Comparison of ENCODE assay signal across 16 cellular contexts in the genomic region with DNA sequence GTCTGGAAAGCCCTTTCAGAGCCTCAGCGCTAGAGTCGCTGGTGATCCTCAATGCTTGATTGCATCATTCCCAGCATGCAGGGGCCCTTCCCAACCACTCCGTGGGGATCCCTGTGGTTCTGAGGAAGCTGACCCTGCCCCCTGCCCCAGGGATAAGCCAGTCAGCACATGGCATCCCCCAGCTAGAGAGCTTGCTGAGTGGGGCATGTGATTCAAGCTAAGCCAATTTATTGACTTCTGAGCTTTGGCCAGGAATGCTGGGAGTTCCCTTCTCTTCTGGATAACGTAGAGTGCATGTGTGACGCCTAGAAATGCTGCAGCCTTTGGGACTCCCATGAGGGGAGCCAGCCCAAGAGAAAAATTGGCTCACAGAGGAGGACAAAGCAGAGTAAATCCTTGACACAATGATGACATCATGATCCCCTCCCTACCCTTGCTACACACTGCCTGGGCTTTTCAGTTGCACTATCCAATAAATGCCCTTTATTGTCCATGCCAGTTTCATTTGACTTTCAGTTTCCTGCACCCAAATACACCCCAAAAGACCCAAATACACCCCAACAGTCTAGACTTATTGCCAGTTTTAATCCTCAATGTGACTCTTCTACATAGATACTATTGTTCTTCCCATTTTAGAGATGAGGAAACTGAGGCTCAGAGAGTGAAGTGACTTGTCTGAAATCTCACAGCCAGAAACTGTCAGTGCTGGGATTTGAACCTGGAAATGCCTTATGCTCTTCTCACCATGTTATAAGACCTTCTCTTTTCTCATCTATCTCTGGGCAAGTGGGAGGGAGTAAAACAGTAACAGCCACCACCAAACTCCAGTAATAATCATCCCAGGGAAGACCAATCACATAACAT. TPM values are rescaled to one million over a fixed set of nuclear protein-coding genes. Genes with fewer than 3 reads are reported as not detected.
A peak's percentile ranks its signal among the peaks of the same experiment; 100 is the strongest.
DNase-seq lines count a peak whose midpoint lies in the region; ATAC-seq, FAIRE-seq and TF ChIP-seq lines count a peak whose summit lies in the region.
"Had no signal": no experiment of that assay in that cellular context is flagged by ENCODE, and none has a peak within 500 bp of the region (broad histone marks: within the 10 kb centered on the region; RNA-seq: fewer than 3 reads in every experiment).

No MANE protein-coding gene starts in this region.

- H4K20me1 ChIP-seq in H1 (replicated peaks in 1 of 2; ENCODE audit: control insufficient read depth in 1 of 2, insufficient read depth in 2 of 2, low read length in 2 of 2) (no peaks in the 10 kb centered on the region), HepG2 (ENCODE audit: insufficient read depth, low read length) (no peaks in the 10 kb centered on the region)

- in situ Hi-C loops in HepG2 (cut with HindIII; ENCODE audit: extremely low pct_ligation_motif_present, low pct_unique_long_range_greater_than_20kb) = no loop called here

- peak overlapping the region; percentile 19 for H3K4ac ChIP-seq in H1 (replicated peaks; ENCODE audit: insufficient read length, low read depth, low read length)

- H3K18ac ChIP-seq in H1 (ENCODE audit: extremely low read depth, low read length) = peak overlapping the region; percentile 28; the same call in 1 of the 2 replicates

- CTCF ChIA-PET in H1 (lab: Charles Lee; ENCODE audit: partially characterized antibody) (interaction anchor here (1.0 to 5.4 kb wide), 10 partner anchors 12 to 114 kb away, joined by 3 to 19 read pairs (median 6); a partner anchor contains a TSS), HepG2 (lab: Yijun Ruan, JAX; ENCODE audit: low intra/inter-chr PET ratio, low total read pairs) (no interaction called here)

- no peak overlapping the region for H2BK120ac ChIP-seq in H1 (replicated peaks; ENCODE audit: low read depth, low read length)

- H3K27me3 ChIP-seq in H1 (replicated peaks in 1 of 4; ENCODE audit: control insufficient read depth in 3 of 4, extremely low read depth in 1 of 4, insufficient read depth in 3 of 4, low read length in 3 of 4) (no peaks in the 10 kb centered on the region; a peak in 1 of 7 replicates), HepG2 (ENCODE audit: control insufficient read depth in 1 of 2, insufficient read depth in 2 of 2, low read length in 2 of 2) (no peaks in the 10 kb centered on the region; a peak in 1 of 5 replicates), stomach (peaks cover 0 to 34% (median 0%) of the 10 kb centered on the region in 3 donors)

- H3K27ac ChIP-seq in H1 (ENCODE audit: low read depth, low read length) (no peak overlapping the region), HepG2 (ENCODE audit: extremely low read length, insufficient read depth, low read length) (no peak overlapping the region), stomach (peak overlapping the region in 4 of 5 donors; percentile 55 to 84 (median 68))

- no peak overlapping the region for H2BK20ac ChIP-seq in H1 (ENCODE audit: low read length)

- H3K4me1 ChIP-seq in H1 (replicated peaks in 1 of 4; ENCODE audit: control insufficient read depth in 3 of 4, insufficient read depth in 4 of 4, low read length in 3 of 4) = peaks cover 14 to 29% (median 17%) of the 10 kb centered on the region in 4 experiments
- H3K4me1 ChIP-seq in HepG2 (ENCODE audit: insufficient read depth, low read length) = peaks cover 13% of the 10 kb centered on the region
- H3K4me1 ChIP-seq in stomach = peaks cover 0 to 66% (median 45%) of the 10 kb centered on the region in 4 donors

- TF ChIP-seq EP300 in H1 (IDR thresholded peaks at IDR 0.05; ENCODE audit: borderline replicate concordance in 1 of 2, low read depth in 2 of 2, low read length in 2 of 2) = no peak
- no peak for TF ChIP-seq EP300 in HepG2 (IDR thresholded peaks at IDR 0.05; ENCODE audit: low read depth in 2 of 2, low read length in 2 of 2)
- no peak for TF ChIP-seq EP300 in HepG2 (CRISPR knock-in tag; IDR thresholded peaks at IDR 0.05; ENCODE audit: borderline replicate concordance)
- TF ChIP-seq EP300 in stomach (IDR thresholded peaks at IDR 0.05) = no peak

- TF ChIP-seq CTCF in H1 (IDR thresholded peaks at IDR 0.05; ENCODE audit: control extremely low read depth in 1 of 3, insufficient read depth in 1 of 3, low read depth in 1 of 3, low read length in 3 of 3) (no peak), HepG2 (CRISPR knock-in tag; IDR thresholded peaks at IDR 0.05) (no peak), stomach (IDR thresholded peaks at IDR 0.05) (no peak)

- TF ChIP-seq RAD21 in H1 (IDR thresholded peaks at IDR 0.05 in 1 of 2, conservative IDR thresholded peaks at IDR 0.05 in 1 of 2; ENCODE audit: low read depth in 2 of 2, low read length in 2 of 2) (no peak), HepG2 (CRISPR knock-in tag; IDR thresholded peaks at IDR 0.05) (no peak)

- TF ChIP-seq POLR2A in H1 (IDR thresholded peaks at IDR 0.05; ENCODE audit: control extremely low read depth in 1 of 2, low read depth in 2 of 2, low read length in 2 of 2) (no peak), HepG2 (IDR thresholded peaks at IDR 0.05; ENCODE audit: insufficient read depth in 1 of 2, low read depth in 2 of 2, low read length in 2 of 2) (no peak), stomach (IDR thresholded peaks at IDR 0.05) (no peak)

- ATAC-seq in HepG2 = no peak
- ATAC-seq: activated CD4-positive, alpha-beta T cell treated with anti-CD3 and anti-CD28 coated beads for 36 hours; activated T-helper 17 cell treated with anti-CD3 and anti-CD28 coated beads, Interleukin-2, amount 50 U/mL, for 72 hours; natural killer cell treated with Interleukin-12 subunit alpha and Interleukin-12 subunit beta and Interleukin-15 and Interleukin-18, amount 100 ng/mL, for 72 hours had no signal

- POLR2A ChIA-PET in H1 (lab: Charles Lee; ENCODE audit: partially characterized antibody) (interaction anchor here (0.7 to 1.5 kb wide), 4 partner anchors 14 to 35 kb away, joined by 3 to 4 read pairs (median 3); a partner anchor contains a TSS), HepG2 (lab: Yijun Ruan, JAX) (no interaction called here)

- no peak overlapping the region for H3K23ac ChIP-seq in H1 (ENCODE audit: insufficient read length)

- intact Hi-C loops in HepG2 (cut with micrococcal nuclease; ENCODE audit: unreplicated experiment) = no loop called here
- intact Hi-C loops in stomach (cut with DNase I; ENCODE audit: low total_unique reads) = no loop called here

- H4K91ac ChIP-seq in H1 (replicated peaks; ENCODE audit: insufficient read length, low read length) = peak overlapping the region; percentile 18

- H2BK5ac ChIP-seq in H1 (ENCODE audit: low read depth, low read length) = peak overlapping the region; percentile 67; the same call in 1 of the 2 replicates

- H3K56ac ChIP-seq in H1 (replicated peaks; ENCODE audit: insufficient read length, low read depth, low read length) = no peak overlapping the region

- H3K79me1 ChIP-seq in H1 (ENCODE audit: low read depth, low read length) = no peaks in the 10 kb centered on the region

- H3K4me2 ChIP-seq in H1 (ENCODE audit: insufficient read depth in 1 of 2, low read depth in 2 of 2, low read length in 2 of 2) = no peak overlapping the region; a peak in 1 of 4 replicates
- no peak overlapping the region for H3K4me2 ChIP-seq in HepG2 (ENCODE audit: low read depth, low read length)

- WGBS in H1 (ENCODE audit: extremely low coverage in 1 of 2, insufficient coverage in 1 of 2, insufficient read length in 1 of 2, insufficient replicate concordance in 2 of 2, low coverage in 1 of 2, low lambda C conversion rate in 2 of 2, missing lambda C conversion rate in 1 of 2), 2 experiments = 64% methylated on average over 5 of the region's 5 CpGs; no CpG with 5 or more reads in 1 of the 2 experiments
- WGBS in HepG2 (ENCODE audit: low lambda C conversion rate) = 40% methylated on average over 5 of the region's 5 CpGs
- 43 to 55% (median 49%) methylated on average over 5 of the region's 5 CpGs for WGBS in stomach, 5 donors

- BruUV-seq in HepG2 (replicated peaks; lab: Mats Ljungman, UMichigan) = no TSS peak

- H3K36me3 ChIP-seq in H1 (ENCODE audit: control insufficient read depth in 2 of 4, insufficient read depth in 4 of 4, low read length in 3 of 4) (no peaks in the 10 kb centered on the region), HepG2 (replicated peaks in 1 of 2; ENCODE audit: control insufficient read depth in 1 of 2, insufficient read depth in 2 of 2, low read length in 2 of 2) (no peaks in the 10 kb centered on the region), stomach (no peaks in the 10 kb centered on the region)

- H3K9ac ChIP-seq in H1 (replicated peaks in 1 of 4; ENCODE audit: extremely low read depth in 1 of 4, low read depth in 3 of 4, low read length in 3 of 4) (no peak overlapping the region), HepG2 (ENCODE audit: insufficient read depth, low read depth, low read length) (no peak overlapping the region)

- no peak overlapping the region for H4K8ac ChIP-seq in H1 (ENCODE audit: extremely low read depth, insufficient read depth, low read length)

- peak overlapping the region; percentile 47; the same call in 1 of the 2 replicates for H2BK15ac ChIP-seq in H1 (ENCODE audit: low read length)

- no peak overlapping the region for H3K4me3 ChIP-seq in H1 (ENCODE audit: extremely low read depth in 1 of 4, insufficient read depth in 2 of 4, low read depth in 3 of 4, low read length in 4 of 4)
- no peak overlapping the region for H3K4me3 ChIP-seq in HepG2 (replicated peaks in 1 of 3; ENCODE audit: insufficient read depth in 1 of 3, low read depth in 2 of 3, low read length in 3 of 3)
- H3K4me3 ChIP-seq in stomach = no peak overlapping the region

- no peak overlapping the region; the same call in 1 of the 2 replicates for H2AFZ ChIP-seq in H1 (ENCODE audit: low read length)
- no peak overlapping the region for H2AFZ ChIP-seq in HepG2 (ENCODE audit: low read length)

- H3K79me2 ChIP-seq in H1 (ENCODE audit: control insufficient read depth in 1 of 2, insufficient read depth in 2 of 2, low read length in 2 of 2) (no peaks in the 10 kb centered on the region), HepG2 (ENCODE audit: insufficient read depth, low read length) (no peaks in the 10 kb centered on the region)

- peak overlapping the region; percentile 11; the same call in 1 of the 2 replicates for H2BK12ac ChIP-seq in H1 (ENCODE audit: low read depth, low read length)

- no peaks in the 10 kb centered on the region; the same call in 1 of the 2 replicates for H3K23me2 ChIP-seq in H1 (ENCODE audit: low read depth, low read length)

- no peak overlapping the region for H4K5ac ChIP-seq in H1 (ENCODE audit: insufficient read length, low read depth, low read length)

- no peaks in the 10 kb centered on the region for H3K9me3 ChIP-seq in H1 (ENCODE audit: insufficient read depth in 2 of 2, low read depth in 1 of 2, low read length in 1 of 2)
- H3K9me3 ChIP-seq in HepG2 (ENCODE audit: low read length) = no peaks in the 10 kb centered on the region
- no peaks in the 10 kb centered on the region for H3K9me3 ChIP-seq in stomach

- peak; percentile 88 for DNase-seq in NCI-H2107 (lab: John Stamatoyannopoulos, UW)
- no peak for DNase-seq in H1 (ENCODE audit: low read depth in 1 of 2, low spot score in 2 of 2)
- DNase-seq in HepG2 (ENCODE audit: low spot score) = no peak
- DNase-seq in stomach = no peak
- DNase-seq in cerebellar nuclear complex (lab: John Stamatoyannopoulos, UW) = no peak
- DNase-seq in activated effector memory CD4-positive, alpha-beta T cell treated with anti-CD3 and anti-CD28 coated beads, Interleukin-2, amount 50 U/mL, for 16 hours = no peak
- DNase-seq in activated CD4-positive, alpha-beta T cell treated with anti-CD3 and anti-CD28 coated beads for 4 hours = no peak
- no peak for DNase-seq in T1000 (lab: John Stamatoyannopoulos, UW)
- DNase-seq: activated CD4-positive, alpha-beta T cell treated with anti-CD3 and anti-CD28 coated beads for 36 hours; central memory CD4-positive, alpha-beta T cell; DND-41; islet precursor cell; NCI-H187 treated with DMSO at 0.1 percent for 48 hours; stimulated activated CD8-positive, alpha-beta memory T cell treated with anti-CD3 and anti-CD28 coated beads, Interleukin-4, amount 100 ng/mL, for 48 hours had no signal

- FAIRE-seq in H1 (lab: Jason Lieb, UNC) (no peak), HepG2 (lab: Jason Lieb, UNC) (no peak)

- no peak overlapping the region for H3K14ac ChIP-seq in H1 (ENCODE audit: insufficient read length)

- H2AK5ac ChIP-seq in H1 (ENCODE audit: low read depth, low read length) = peak overlapping the region; percentile 10; the same call in 1 of the 2 replicates

RNA-seq across cellular contexts. Expression of a gene that starts 34.3 kb away (rescaled TPM):
- total RNA-seq in H1 (2021; fragmentation: NEBNext Ultra II Directional; extraction: Animal tissue kit (Norgen Biotek cat#: 25700)) = 0.58 and 0.59 TPM in 2 replicates
- polyA plus RNA-seq in H1 (2011; rRNA removed) (0.47 and 0.67 TPM in 2 replicates), HepG2 (2011; rRNA removed) (0.01 TPM in 1 of 2 replicates, not detected in the other), stomach (1 to 10 TPM in 1 of 3 donors, under 1 TPM in 1, not detected in 1; 0.12 to 1.4 TPM)
- 0.56 TPM for polyA plus RNA-seq in H1 (2011; cell fraction: cytosol; rRNA removed)
- polyA plus RNA-seq in H1 (2011; cell fraction: nucleus; rRNA removed) = 1.0 TPM
- 0.54 to 4.4 TPM (median 0.65 TPM) in 4 replicates for polyA plus RNA-seq in H1 (2012, experiment 1 of 2)
- 0.12 TPM for polyA plus RNA-seq in H1 (2012, experiment 2 of 2)
- polyA plus RNA-seq in H1 (2013, experiment 1 of 2) = 0.28 TPM
- polyA plus RNA-seq in H1 (2013, experiment 2 of 2) = 0.35 TPM
- polyA minus RNA-seq in H1 (2011; rRNA and poly(A)+ RNA removed) = 1.7 and 6.4 TPM in 2 replicates
- polyA minus RNA-seq in H1 (2011; cell fraction: cytosol; rRNA and poly(A)+ RNA removed) = 1.4 TPM
- polyA minus RNA-seq in H1 (2011; cell fraction: nucleus; rRNA and poly(A)+ RNA removed) = 1.7 TPM
- total RNA-seq in HepG2 (2016; rRNA removed; fragmentation: Illumina TruSeq; extraction: Trizol) (0.02 TPM in 1 of 2 replicates, not detected in the other), stomach (10 to 100 TPM in 1 of 5 donors, 1 to 10 TPM in 3, under 1 TPM in 1; 0.58 to 21.0 (median 3.5) TPM)
- total RNA-seq in HepG2 (2016; cell fraction: cytosol; rRNA removed; fragmentation: Illumina TruSeq; extraction: Trizol; ENCODE audit: low read depth) = not detected in 2 replicates
- 0.04 TPM in 1 of 2 replicates, not detected in the other for total RNA-seq in HepG2 (2016; cell fraction: insoluble cytoplasmic fraction; rRNA removed; fragmentation: Illumina TruSeq; extraction: Trizol)
- not detected in 2 replicates for total RNA-seq in HepG2 (2016; cell fraction: membrane; rRNA removed; fragmentation: Illumina TruSeq; extraction: Trizol)
- 0.09 TPM in 1 of 2 replicates, not detected in the other for total RNA-seq in HepG2 (2016; cell fraction: nucleus; rRNA removed; fragmentation: Illumina TruSeq; extraction: Trizol)
- polyA plus RNA-seq in HepG2 (2011; cell fraction: cytosol; rRNA removed) = 0.03 TPM in 1 of 2 replicates, not detected in the other
- polyA plus RNA-seq in HepG2 (2011; cell fraction: nucleus; rRNA removed) = not detected in 2 replicates
- polyA plus RNA-seq in HepG2 (2012) = 0.05 and 0.09 TPM in 2 replicates
- polyA plus RNA-seq in HepG2 (2016; cell fraction: cytosol; fragmentation: Illumina TruSeq; extraction: Trizol; ENCODE audit: low read depth) = not detected in 2 replicates
- polyA plus RNA-seq in HepG2 (2016; cell fraction: insoluble cytoplasmic fraction; fragmentation: Illumina TruSeq; extraction: Trizol; ENCODE audit: low read depth) = not detected in 2 replicates
- not detected in 2 replicates for polyA plus RNA-seq in HepG2 (2016; cell fraction: membrane; fragmentation: Illumina TruSeq; extraction: Trizol; ENCODE audit: low read depth)
- polyA plus RNA-seq in HepG2 (2016; cell fraction: nucleus; fragmentation: Illumina TruSeq; extraction: Trizol; ENCODE audit: insufficient read depth, low read depth) = not detected in 2 replicates
- polyA minus RNA-seq in HepG2 (2011; rRNA and poly(A)+ RNA removed; ENCODE audit: low replicate concordance) = 0.16 TPM in 1 of 2 replicates, not detected in the other
- polyA minus RNA-seq in HepG2 (2011; cell fraction: cytosol; rRNA and poly(A)+ RNA removed) = not detected in 2 replicates
- polyA minus RNA-seq in HepG2 (2011; cell fraction: nucleus; rRNA and poly(A)+ RNA removed) = under 0.01 TPM in 1 of 2 replicates, not detected in the other
- total RNA-seq: activated CD4-positive, alpha-beta T cell treated with anti-CD3 and anti-CD28 coated beads for 36 hours; activated T-helper 17 cell treated with anti-CD3 and anti-CD28 coated beads, Interleukin-2, amount 50 U/mL, for 72 hours; natural killer cell treated with Interleukin-12 subunit alpha and Interleukin-12 subunit beta and Interleukin-15 and Interleukin-18, amount 100 ng/mL, for 72 hours had no signal

Comparison
In these comparisons a context has a peak if more than half of its experiments do, and no peak if none do; other contexts are left out.
1. H3K27ac ChIP-seq: peak in stomach (4 of 5); none in H1 (single experiment) and HepG2 (single experiment).